Comparison of ENCODE assay signal across 28 cellular contexts in genomic region chr5:164972973-164973372, GRCh38.
"Had no signal": no experiment of that assay in that cellular context is flagged by ENCODE, and none has a peak within 500 bp of the region (broad histone marks: within the 10 kb centered on the region; RNA-seq: fewer than 3 reads in every experiment).

No MANE protein-coding gene starts in this region.

- H3K9me3 ChIP-seq: neutrophil, right lobe of liver, uterus had no signal

- H3K36me3 ChIP-seq: left lung, lower lobe of right lung, neural progenitor cell, neutrophil, right atrium auricular region, right lobe of liver, tibial nerve, uterus had no signal

- H3K27me3 ChIP-seq: left lung, neural progenitor cell, neutrophil, right atrium auricular region, right lobe of liver, tibial nerve, uterus had no signal

- DNase-seq: hypothalamus; immature natural killer cell; kidney; left colon; left lung; lower lobe of right lung; mammary epithelial cell; mesenchymal stem cell; naive B cell; natural killer cell; nephron progenitor cell; occipital lobe; right lobe of liver; stimulated activated CD4-positive, alpha-beta T cell treated with anti-CD3 and anti-CD28 coated beads, Interleukin-1b, Interleukin-23, amount 100 ng/mL, for 48 hours; stimulated activated CD4-positive, alpha-beta T cell treated with anti-CD3 and anti-CD28 coated beads, Interleukin-2, amount 100 ng/mL, for 48 hours; stimulated activated CD4-positive, alpha-beta T cell treated with anti-CD3 and anti-CD28 coated beads, Interleukin-4, amount 100 ng/mL, for 4 hours; stimulated activated CD8-positive, alpha-beta memory T cell treated with anti-CD3 and anti-CD28 coated beads, Interleukin-4, amount 100 ng/mL, for 48 hours; stimulated activated naive CD4-positive, alpha-beta T cell treated with Interleukin-2 at 50 U/mL for 16 hours; stimulated activated naive CD8-positive, alpha-beta T cell treated with anti-CD3 and anti-CD28 coated beads, Interleukin-15, amount 100 ng/mL, for 72 hours; substantia nigra; uterus had no signal

- H3K27ac ChIP-seq: left lung, lower lobe of right lung, neural progenitor cell, neutrophil, parathyroid adenoma, right atrium auricular region, right lobe of liver, tibial nerve, uterus had no signal

- ATAC-seq: left colon; left lung; lower lobe of right lung; natural killer cell; right lobe of liver; stimulated activated memory B cell treated with anti-CD40 and anti-IgM and Interleukin-4, amounts not matched to agents 10 μg/mL and 1 μg/mL and 100 μg/mL, for 72 hours; stimulated activated naive CD8-positive, alpha-beta T cell treated with anti-CD3 and anti-CD28 coated beads, Interleukin-15, amount 100 ng/mL, for 72 hours had no signal

- H3K4me3 ChIP-seq: left lung, lower lobe of right lung, neural progenitor cell, right atrium auricular region, right lobe of liver, smooth muscle cell, tibial nerve, uterus had no signal

- H3K4me1 ChIP-seq: left lung, lower lobe of right lung, neural progenitor cell, parathyroid adenoma, right atrium auricular region, right lobe of liver, tibial nerve, uterus had no signal
